Comparison of ENCODE assay signal across 1 cellular context in the genomic region with DNA sequence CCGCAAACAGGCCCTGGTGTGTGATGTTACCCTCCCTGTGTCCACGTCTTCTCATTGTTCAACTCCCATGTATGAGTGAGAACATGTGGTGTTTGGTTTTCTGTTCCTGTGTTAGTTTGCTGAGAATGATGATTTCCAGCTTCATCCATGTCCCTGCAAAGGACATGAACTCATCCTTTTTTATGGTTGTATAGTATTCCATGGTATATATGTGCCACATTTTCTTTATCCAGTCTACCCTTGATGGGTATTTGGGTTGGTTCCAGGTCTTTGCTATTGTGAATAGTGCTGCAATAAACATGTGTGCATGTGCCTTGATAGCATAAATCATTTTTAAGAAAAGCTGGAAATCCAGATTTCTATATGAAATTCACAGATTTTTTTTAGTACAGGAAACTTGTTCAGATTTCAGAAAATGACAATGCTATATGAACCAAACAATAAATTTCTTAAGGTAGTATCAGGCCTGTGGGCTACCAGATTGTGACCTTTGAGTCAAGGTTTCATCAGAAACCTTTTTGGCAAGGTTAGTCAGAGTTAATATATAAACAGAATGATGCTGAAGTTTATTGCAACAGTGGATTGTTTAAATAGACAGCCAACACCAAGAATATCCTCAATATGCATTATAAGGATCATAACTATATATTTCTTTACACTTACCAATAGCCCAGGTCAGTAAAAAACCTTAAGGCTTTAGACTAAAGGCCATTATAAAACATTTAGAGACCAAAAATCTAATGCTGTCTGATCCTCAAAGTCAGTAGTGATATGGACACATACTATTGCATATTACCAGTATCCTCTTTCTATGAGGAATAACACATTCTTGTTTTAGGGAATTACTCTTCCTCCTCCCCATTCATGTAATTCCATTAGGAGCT.
TF ChIP-seq lines count a peak whose summit lies in the region.

No MANE protein-coding gene starts in this region.

TF ChIP-seq in HepG2, 621 proteins besides CTCF, POLR2A, EP300 and RAD21 (continued from another document and continues in another):
- TF ChIP-seq, protein P1, sequence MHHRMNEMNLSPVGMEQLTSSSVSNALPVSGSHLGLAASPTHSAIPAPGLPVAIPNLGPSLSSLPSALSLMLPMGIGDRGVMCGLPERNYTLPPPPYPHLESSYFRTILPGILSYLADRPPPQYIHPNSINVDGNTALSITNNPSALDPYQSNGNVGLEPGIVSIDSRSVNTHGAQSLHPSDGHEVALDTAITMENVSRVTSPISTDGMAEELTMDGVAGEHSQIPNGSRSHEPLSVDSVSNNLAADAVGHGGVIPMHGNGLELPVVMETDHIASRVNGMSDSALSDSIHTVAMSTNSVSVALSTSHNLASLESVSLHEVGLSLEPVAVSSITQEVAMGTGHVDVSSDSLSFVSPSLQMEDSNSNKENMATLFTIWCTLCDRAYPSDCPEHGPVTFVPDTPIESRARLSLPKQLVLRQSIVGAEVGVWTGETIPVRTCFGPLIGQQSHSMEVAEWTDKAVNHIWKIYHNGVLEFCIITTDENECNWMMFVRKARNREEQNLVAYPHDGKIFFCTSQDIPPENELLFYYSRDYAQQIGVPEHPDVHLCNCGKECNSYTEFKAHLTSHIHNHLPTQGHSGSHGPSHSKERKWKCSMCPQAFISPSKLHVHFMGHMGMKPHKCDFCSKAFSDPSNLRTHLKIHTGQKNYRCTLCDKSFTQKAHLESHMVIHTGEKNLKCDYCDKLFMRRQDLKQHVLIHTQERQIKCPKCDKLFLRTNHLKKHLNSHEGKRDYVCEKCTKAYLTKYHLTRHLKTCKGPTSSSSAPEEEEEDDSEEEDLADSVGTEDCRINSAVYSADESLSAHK (CRISPR knock-in tag; IDR thresholded peaks at IDR 0.05; ENCODE audit: borderline replicate concordance) = no peak
- no peak for TF ChIP-seq ZNF75D (CRISPR knock-in tag; IDR thresholded peaks at IDR 0.05; ENCODE audit: borderline replicate concordance)
- no peak for TF ChIP-seq ZNF10 (CRISPR knock-in tag; IDR thresholded peaks at IDR 0.05; ENCODE audit: borderline replicate concordance, low read depth)
- no peak for TF ChIP-seq ZFP62 (CRISPR knock-in tag; IDR thresholded peaks at IDR 0.05)
- TF ChIP-seq BCL6 (CRISPR knock-in tag; IDR thresholded peaks at IDR 0.05) = 0 out of 2 replicates have a peak, but pooled peaks have one; percentile 25
- no peak for TF ChIP-seq SOX13 (IDR thresholded peaks at IDR 0.05)
- peak in 1 of 2 experiments; percentile 62; a peak in 1 of 4 replicates for TF ChIP-seq SOX13 (CRISPR knock-in tag; conservative IDR thresholded peaks at IDR 0.05 in 1 of 2, IDR thresholded peaks at IDR 0.05 in 1 of 2)
- TF ChIP-seq, protein P2, sequence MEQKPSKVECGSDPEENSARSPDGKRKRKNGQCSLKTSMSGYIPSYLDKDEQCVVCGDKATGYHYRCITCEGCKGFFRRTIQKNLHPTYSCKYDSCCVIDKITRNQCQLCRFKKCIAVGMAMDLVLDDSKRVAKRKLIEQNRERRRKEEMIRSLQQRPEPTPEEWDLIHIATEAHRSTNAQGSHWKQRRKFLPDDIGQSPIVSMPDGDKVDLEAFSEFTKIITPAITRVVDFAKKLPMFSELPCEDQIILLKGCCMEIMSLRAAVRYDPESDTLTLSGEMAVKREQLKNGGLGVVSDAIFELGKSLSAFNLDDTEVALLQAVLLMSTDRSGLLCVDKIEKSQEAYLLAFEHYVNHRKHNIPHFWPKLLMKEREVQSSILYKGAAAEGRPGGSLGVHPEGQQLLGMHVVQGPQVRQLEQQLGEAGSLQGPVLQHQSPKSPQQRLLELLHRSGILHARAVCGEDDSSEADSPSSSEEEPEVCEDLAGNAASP (CRISPR knock-in tag; IDR thresholded peaks at IDR 0.05; ENCODE audit: borderline replicate concordance) = no peak
- no peak for TF ChIP-seq ZNF552 (CRISPR knock-in tag; IDR thresholded peaks at IDR 0.05; ENCODE audit: borderline replicate concordance)
- TF ChIP-seq, protein P3, sequence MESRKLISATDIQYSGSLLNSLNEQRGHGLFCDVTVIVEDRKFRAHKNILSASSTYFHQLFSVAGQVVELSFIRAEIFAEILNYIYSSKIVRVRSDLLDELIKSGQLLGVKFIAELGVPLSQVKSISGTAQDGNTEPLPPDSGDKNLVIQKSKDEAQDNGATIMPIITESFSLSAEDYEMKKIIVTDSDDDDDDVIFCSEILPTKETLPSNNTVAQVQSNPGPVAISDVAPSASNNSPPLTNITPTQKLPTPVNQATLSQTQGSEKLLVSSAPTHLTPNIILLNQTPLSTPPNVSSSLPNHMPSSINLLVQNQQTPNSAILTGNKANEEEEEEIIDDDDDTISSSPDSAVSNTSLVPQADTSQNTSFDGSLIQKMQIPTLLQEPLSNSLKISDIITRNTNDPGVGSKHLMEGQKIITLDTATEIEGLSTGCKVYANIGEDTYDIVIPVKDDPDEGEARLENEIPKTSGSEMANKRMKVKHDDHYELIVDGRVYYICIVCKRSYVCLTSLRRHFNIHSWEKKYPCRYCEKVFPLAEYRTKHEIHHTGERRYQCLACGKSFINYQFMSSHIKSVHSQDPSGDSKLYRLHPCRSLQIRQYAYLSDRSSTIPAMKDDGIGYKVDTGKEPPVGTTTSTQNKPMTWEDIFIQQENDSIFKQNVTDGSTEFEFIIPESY (CRISPR knock-in tag; IDR thresholded peaks at IDR 0.05) = no peak
- TF ChIP-seq ZNF598 (CRISPR knock-in tag; IDR thresholded peaks at IDR 0.05; ENCODE audit: borderline replicate concordance) = no peak
- TF ChIP-seq MXI1 (IDR thresholded peaks at IDR 0.05; ENCODE audit: borderline replicate concordance, low read depth, low read length) = no peak
- peak; percentile 29; the same call in 1 of the 2 replicates for TF ChIP-seq TARDBP (CRISPR knock-in tag; IDR thresholded peaks at IDR 0.05)
- TF ChIP-seq NCOA2 (CRISPR knock-in tag; IDR thresholded peaks at IDR 0.05) = peak; percentile 49
- TF ChIP-seq, protein P4, sequence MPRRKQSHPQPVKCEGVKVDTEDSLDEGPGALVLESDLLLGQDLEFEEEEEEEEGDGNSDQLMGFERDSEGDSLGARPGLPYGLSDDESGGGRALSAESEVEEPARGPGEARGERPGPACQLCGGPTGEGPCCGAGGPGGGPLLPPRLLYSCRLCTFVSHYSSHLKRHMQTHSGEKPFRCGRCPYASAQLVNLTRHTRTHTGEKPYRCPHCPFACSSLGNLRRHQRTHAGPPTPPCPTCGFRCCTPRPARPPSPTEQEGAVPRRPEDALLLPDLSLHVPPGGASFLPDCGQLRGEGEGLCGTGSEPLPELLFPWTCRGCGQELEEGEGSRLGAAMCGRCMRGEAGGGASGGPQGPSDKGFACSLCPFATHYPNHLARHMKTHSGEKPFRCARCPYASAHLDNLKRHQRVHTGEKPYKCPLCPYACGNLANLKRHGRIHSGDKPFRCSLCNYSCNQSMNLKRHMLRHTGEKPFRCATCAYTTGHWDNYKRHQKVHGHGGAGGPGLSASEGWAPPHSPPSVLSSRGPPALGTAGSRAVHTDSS (CRISPR knock-in tag; conservative IDR thresholded peaks at IDR 0.05) = no peak
- TF ChIP-seq, protein P5, sequence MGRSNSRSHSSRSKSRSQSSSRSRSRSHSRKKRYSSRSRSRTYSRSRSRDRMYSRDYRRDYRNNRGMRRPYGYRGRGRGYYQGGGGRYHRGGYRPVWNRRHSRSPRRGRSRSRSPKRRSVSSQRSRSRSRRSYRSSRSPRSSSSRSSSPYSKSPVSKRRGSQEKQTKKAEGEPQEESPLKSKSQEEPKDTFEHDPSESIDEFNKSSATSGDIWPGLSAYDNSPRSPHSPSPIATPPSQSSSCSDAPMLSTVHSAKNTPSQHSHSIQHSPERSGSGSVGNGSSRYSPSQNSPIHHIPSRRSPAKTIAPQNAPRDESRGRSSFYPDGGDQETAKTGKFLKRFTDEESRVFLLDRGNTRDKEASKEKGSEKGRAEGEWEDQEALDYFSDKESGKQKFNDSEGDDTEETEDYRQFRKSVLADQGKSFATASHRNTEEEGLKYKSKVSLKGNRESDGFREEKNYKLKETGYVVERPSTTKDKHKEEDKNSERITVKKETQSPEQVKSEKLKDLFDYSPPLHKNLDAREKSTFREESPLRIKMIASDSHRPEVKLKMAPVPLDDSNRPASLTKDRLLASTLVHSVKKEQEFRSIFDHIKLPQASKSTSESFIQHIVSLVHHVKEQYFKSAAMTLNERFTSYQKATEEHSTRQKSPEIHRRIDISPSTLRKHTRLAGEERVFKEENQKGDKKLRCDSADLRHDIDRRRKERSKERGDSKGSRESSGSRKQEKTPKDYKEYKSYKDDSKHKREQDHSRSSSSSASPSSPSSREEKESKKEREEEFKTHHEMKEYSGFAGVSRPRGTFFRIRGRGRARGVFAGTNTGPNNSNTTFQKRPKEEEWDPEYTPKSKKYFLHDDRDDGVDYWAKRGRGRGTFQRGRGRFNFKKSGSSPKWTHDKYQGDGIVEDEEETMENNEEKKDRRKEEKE (IDR thresholded peaks at IDR 0.05) = no peak
- TF ChIP-seq, protein P6, sequence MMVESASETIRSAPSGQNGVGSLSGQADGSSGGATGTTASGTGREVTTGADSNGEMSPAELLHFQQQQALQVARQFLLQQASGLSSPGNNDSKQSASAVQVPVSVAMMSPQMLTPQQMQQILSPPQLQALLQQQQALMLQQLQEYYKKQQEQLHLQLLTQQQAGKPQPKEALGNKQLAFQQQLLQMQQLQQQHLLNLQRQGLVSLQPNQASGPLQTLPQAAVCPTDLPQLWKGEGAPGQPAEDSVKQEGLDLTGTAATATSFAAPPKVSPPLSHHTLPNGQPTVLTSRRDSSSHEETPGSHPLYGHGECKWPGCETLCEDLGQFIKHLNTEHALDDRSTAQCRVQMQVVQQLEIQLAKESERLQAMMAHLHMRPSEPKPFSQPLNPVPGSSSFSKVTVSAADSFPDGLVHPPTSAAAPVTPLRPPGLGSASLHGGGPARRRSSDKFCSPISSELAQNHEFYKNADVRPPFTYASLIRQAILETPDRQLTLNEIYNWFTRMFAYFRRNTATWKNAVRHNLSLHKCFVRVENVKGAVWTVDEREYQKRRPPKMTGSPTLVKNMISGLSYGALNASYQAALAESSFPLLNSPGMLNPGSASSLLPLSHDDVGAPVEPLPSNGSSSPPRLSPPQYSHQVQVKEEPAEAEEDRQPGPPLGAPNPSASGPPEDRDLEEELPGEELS (CRISPR knock-in tag; IDR thresholded peaks at IDR 0.05) = 0 out of 2 replicates have a peak, but pooled peaks have one; percentile 14
- TF ChIP-seq GTF2F1 (IDR thresholded peaks at IDR 0.05; ENCODE audit: low read length) = no peak
- TF ChIP-seq MTF1 (CRISPR knock-in tag; IDR thresholded peaks at IDR 0.05) = no peak
- TF ChIP-seq, protein P7, sequence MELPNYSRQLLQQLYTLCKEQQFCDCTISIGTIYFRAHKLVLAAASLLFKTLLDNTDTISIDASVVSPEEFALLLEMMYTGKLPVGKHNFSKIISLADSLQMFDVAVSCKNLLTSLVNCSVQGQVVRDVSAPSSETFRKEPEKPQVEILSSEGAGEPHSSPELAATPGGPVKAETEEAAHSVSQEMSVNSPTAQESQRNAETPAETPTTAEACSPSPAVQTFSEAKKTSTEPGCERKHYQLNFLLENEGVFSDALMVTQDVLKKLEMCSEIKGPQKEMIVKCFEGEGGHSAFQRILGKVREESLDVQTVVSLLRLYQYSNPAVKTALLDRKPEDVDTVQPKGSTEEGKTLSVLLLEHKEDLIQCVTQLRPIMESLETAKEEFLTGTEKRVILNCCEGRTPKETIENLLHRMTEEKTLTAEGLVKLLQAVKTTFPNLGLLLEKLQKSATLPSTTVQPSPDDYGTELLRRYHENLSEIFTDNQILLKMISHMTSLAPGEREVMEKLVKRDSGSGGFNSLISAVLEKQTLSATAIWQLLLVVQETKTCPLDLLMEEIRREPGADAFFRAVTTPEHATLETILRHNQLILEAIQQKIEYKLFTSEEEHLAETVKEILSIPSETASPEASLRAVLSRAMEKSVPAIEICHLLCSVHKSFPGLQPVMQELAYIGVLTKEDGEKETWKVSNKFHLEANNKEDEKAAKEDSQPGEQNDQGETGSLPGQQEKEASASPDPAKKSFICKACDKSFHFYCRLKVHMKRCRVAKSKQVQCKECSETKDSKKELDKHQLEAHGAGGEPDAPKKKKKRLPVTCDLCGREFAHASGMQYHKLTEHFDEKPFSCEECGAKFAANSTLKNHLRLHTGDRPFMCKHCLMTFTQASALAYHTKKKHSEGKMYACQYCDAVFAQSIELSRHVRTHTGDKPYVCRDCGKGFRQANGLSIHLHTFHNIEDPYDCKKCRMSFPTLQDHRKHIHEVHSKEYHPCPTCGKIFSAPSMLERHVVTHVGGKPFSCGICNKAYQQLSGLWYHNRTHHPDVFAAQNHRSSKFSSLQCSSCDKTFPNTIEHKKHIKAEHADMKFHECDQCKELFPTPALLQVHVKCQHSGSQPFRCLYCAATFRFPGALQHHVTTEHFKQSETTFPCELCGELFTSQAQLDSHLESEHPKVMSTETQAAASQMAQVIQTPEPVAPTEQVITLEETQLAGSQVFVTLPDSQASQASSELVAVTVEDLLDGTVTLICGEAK (IDR thresholded peaks at IDR 0.05) = no peak
- TF ChIP-seq, protein P7 (CRISPR knock-in tag; IDR thresholded peaks at IDR 0.05) = no peak
- TF ChIP-seq KDM1A (CRISPR knock-in tag; IDR thresholded peaks at IDR 0.05) = no peak
- no peak for TF ChIP-seq ATF7-NPFF (CRISPR knock-in tag; IDR thresholded peaks at IDR 0.05; ENCODE audit: low read depth)
- no peak for TF ChIP-seq ARNT2 (CRISPR knock-in tag; IDR thresholded peaks at IDR 0.05; ENCODE audit: low read depth)
- no peak for TF ChIP-seq SP4 (CRISPR knock-in tag; IDR thresholded peaks at IDR 0.05)
- TF ChIP-seq IKZF1 (IDR thresholded peaks at IDR 0.05) = no peak
